13 cellular contexts compared by ENCODE assay signal in the genomic region with DNA sequence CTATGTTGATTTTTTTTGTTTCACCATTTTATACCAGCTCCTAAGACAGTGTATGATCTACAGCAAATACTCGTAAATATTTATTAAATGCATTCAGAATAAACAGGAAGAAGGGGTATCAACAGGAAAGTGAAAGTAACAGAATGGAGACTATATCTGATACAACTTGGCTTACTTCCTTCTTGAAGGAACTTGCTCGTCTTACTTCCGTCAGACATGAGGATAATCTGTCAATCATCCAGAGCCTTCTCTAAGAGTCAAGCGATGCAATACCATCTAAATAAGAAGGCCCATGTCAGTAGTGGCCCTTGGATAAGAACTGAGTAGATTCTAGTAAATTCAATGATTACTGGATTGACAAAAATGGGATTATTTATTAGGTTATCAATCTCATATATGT.
DNase-seq lines count a peak whose midpoint lies in the region; ATAC-seq and TF ChIP-seq lines count a peak whose summit lies in the region.
"Had no signal": no experiment of that assay in that cellular context is flagged by ENCODE, and none has a peak within 500 bp of the region (broad histone marks: within the 10 kb centered on the region; RNA-seq: fewer than 3 reads in every experiment).

No MANE protein-coding gene starts in this region.

- no peak for TF ChIP-seq EP300 in ovary (IDR thresholded peaks at IDR 0.05)

- H3K9me3 ChIP-seq in CD4-positive, CD25-positive, alpha-beta regulatory T cell (ENCODE audit: control insufficient read depth in 2 of 2, low read length in 2 of 2): peaks cover 0 to 4% of the 10 kb centered on the region in 2 experiments
- H3K9me3 ChIP-seq in Karpas-422 (ENCODE audit: low read length) (peaks cover 4% of the 10 kb centered on the region; the same call in 1 of the 2 replicates), mucosa of descending colon (no peaks in the 10 kb centered on the region), prostate gland (no peaks in the 10 kb centered on the region), ovary (no peaks in the 10 kb centered on the region)

- no peak for TF ChIP-seq POLR2A in prostate gland (IDR thresholded peaks at IDR 0.05)
- no peak for TF ChIP-seq POLR2A in ovary (IDR thresholded peaks at IDR 0.05)

- H3K36me3 Mint-ChIP-seq in CD4-positive, CD25-positive, alpha-beta regulatory T cell: peaks cover 24% of the 10 kb centered on the region
- H3K36me3 Mint-ChIP-seq in activated CD8-positive, alpha-beta T cell treated with anti-CD3 and anti-CD28 coated beads, Interleukin-2, amount 10 ng/mL, durations not matched to agents 7 days and 5 days (ENCODE audit: low read depth): peaks cover 47% of the 10 kb centered on the region
- peaks cover 5% of the 10 kb centered on the region for H3K36me3 Mint-ChIP-seq in mesothelial cell of epicardium

- peaks cover 22% of the 10 kb centered on the region for H3K4me1 ChIP-seq in CD4-positive, CD25-positive, alpha-beta regulatory T cell (ENCODE audit: control insufficient read depth, insufficient read depth, low read length, poor library complexity, severe bottlenecking)
- H3K4me1 ChIP-seq in Karpas-422 (ENCODE audit: low read length): peaks cover 71% of the 10 kb centered on the region
- peaks cover 12% of the 10 kb centered on the region for H3K4me1 ChIP-seq in mucosa of descending colon (ENCODE audit: low read depth)
- no peaks in the 10 kb centered on the region for H3K4me1 ChIP-seq in prostate gland (replicated peaks)
- H3K4me1 ChIP-seq in ovary (ENCODE audit: insufficient read depth): peaks cover 4% of the 10 kb centered on the region

- peak overlapping the region; percentile 11 to 77 (median 64) for H3K4me3 Mint-ChIP-seq in CD4-positive, CD25-positive, alpha-beta regulatory T cell
- peak overlapping the region; percentile 7 for H3K4me3 Mint-ChIP-seq in activated CD8-positive, alpha-beta T cell treated with anti-CD3 and anti-CD28 coated beads, Interleukin-2, amount 10 ng/mL, durations not matched to agents 7 days and 5 days
- H3K4me3 Mint-ChIP-seq in mesothelial cell of epicardium: no peak overlapping the region

- intact Hi-C loops in mucosa of descending colon (cut with DNase I, micrococcal nuclease): no loop called here
- intact Hi-C loops in prostate gland (cut with DNase I): no loop called here
- intact Hi-C loops in ovary (cut with DNase I): no loop called here

- peak overlapping the region; percentile 75 to 97 (median 85) for H3K27ac Mint-ChIP-seq in CD4-positive, CD25-positive, alpha-beta regulatory T cell
- peak overlapping the region; percentile 21 for H3K27ac Mint-ChIP-seq in activated CD8-positive, alpha-beta T cell treated with anti-CD3 and anti-CD28 coated beads, Interleukin-2, amount 10 ng/mL, durations not matched to agents 7 days and 5 days
- no peak overlapping the region for H3K27ac Mint-ChIP-seq in mesothelial cell of epicardium

- TF ChIP-seq CTCF in mucosa of descending colon (IDR thresholded peaks at IDR 0.05) (no peak), prostate gland (IDR thresholded peaks at IDR 0.05) (no peak), mesothelial cell of epicardium (IDR thresholded peaks at IDR 0.05; ENCODE audit: unreplicated experiment) (no peak), ovary (IDR thresholded peaks at IDR 0.05) (no peak)

- no peaks in the 10 kb centered on the region for H3K27me3 Mint-ChIP-seq in CD4-positive, CD25-positive, alpha-beta regulatory T cell
- H3K27me3 Mint-ChIP-seq in activated CD8-positive, alpha-beta T cell treated with anti-CD3 and anti-CD28 coated beads, Interleukin-2, amount 10 ng/mL, durations not matched to agents 7 days and 5 days (ENCODE audit: low read depth): no peaks in the 10 kb centered on the region
- no peaks in the 10 kb centered on the region for H3K27me3 Mint-ChIP-seq in mesothelial cell of epicardium (ENCODE audit: low read depth)

- peaks cover 97% of the 10 kb centered on the region for H3K79me2 ChIP-seq in Karpas-422 (ENCODE audit: low read length)

- CTCF ChIA-PET in activated CD8-positive, alpha-beta T cell treated with anti-CD3 and anti-CD28 coated beads, Interleukin-2, amount 10 ng/mL, durations not matched to agents 7 days and 5 days (lab: Charles Lee): interaction anchor here (0.8 to 2.5 kb wide), 5 partner anchors 11 to 130 kb away, joined by 3 to 9 read pairs (median 5); no protein-coding TSS in a partner anchor

- no peaks in the 10 kb centered on the region for H3K27me3 ChIP-seq in CD4-positive, CD25-positive, alpha-beta regulatory T cell (ENCODE audit: control insufficient read depth, insufficient read depth, low read length)
- H3K27me3 ChIP-seq in Karpas-422 (ENCODE audit: low read length) (no peaks in the 10 kb centered on the region), prostate gland (replicated peaks; ENCODE audit: insufficient read depth) (no peaks in the 10 kb centered on the region), ovary (no peaks in the 10 kb centered on the region)
- H3K27me3 ChIP-seq: heart left ventricle had no signal

- peak in 2 of 3 donors; percentile 36 to 65 for DNase-seq in CD4-positive, CD25-positive, alpha-beta regulatory T cell
- DNase-seq in Karpas-422: peak; percentile 54
- DNase-seq in activated CD8-positive, alpha-beta T cell treated with anti-CD3 and anti-CD28 coated beads, Interleukin-2, amount 10 ng/mL, durations not matched to agents 7 days and 5 days: no peak
- no peak for DNase-seq in mucosa of descending colon
- DNase-seq in prostate gland (ENCODE audit: low spot score): no peak
- no peak for DNase-seq in mesothelial cell of epicardium (ENCODE audit: low spot score in 2 of 2, unreplicated experiment in 2 of 2)
- no peak for DNase-seq in ovary
- DNase-seq: activated CD4-positive, alpha-beta T cell treated with anti-CD3 and anti-CD28 coated beads for 4 hours; cerebellar nuclear complex; heart left ventricle; NCI-H1417; stimulated activated CD4-positive, alpha-beta T cell treated with anti-CD3 and anti-CD28 coated beads, Interleukin-4, amount 100 ng/mL, for 4 hours had no signal

- peak overlapping the region; percentile 35 for H3K4me3 ChIP-seq in CD4-positive, CD25-positive, alpha-beta regulatory T cell (ENCODE audit: low read depth, low read length)
- H3K4me3 ChIP-seq in Karpas-422 (ENCODE audit: low read length) (no peak overlapping the region), mucosa of descending colon (no peak overlapping the region), prostate gland (no peak overlapping the region), ovary (no peak overlapping the region)
- H3K4me3 ChIP-seq: heart left ventricle had no signal

- WGBS in prostate gland: 84% methylated on average over 4 of the region's 4 CpGs
- 88 to 89% (median 89%) methylated on average over 4 of the region's 4 CpGs for WGBS in ovary, 3 donors

- peak; percentile 61 to 72 for ATAC-seq in CD4-positive, CD25-positive, alpha-beta regulatory T cell (ENCODE audit: low read depth in 2 of 2)
- peak; percentile 56 for ATAC-seq in activated CD8-positive, alpha-beta T cell treated with anti-CD3 and anti-CD28 coated beads, Interleukin-2, amount 10 ng/mL, durations not matched to agents 7 days and 5 days
- ATAC-seq in mucosa of descending colon: peak; percentile 42
- no peak for ATAC-seq in HG02763 (IDR thresholded peaks at IDR 0.05; ENCODE audit: unreplicated experiment)
- ATAC-seq: heart left ventricle had no signal

- H4K20me1 ChIP-seq in Karpas-422 (ENCODE audit: insufficient read depth, low read depth, low read length): no peaks in the 10 kb centered on the region

- peaks cover 3% of the 10 kb centered on the region for H3K36me3 ChIP-seq in CD4-positive, CD25-positive, alpha-beta regulatory T cell (ENCODE audit: control insufficient read depth, insufficient read depth, low read length)
- peaks cover 48% of the 10 kb centered on the region for H3K36me3 ChIP-seq in Karpas-422 (ENCODE audit: insufficient read depth, low read length)
- H3K36me3 ChIP-seq in mucosa of descending colon (ENCODE audit: low read depth): no peaks in the 10 kb centered on the region
- no peaks in the 10 kb centered on the region for H3K36me3 ChIP-seq in prostate gland
- no peaks in the 10 kb centered on the region for H3K36me3 ChIP-seq in ovary
- H3K36me3 ChIP-seq: heart left ventricle had no signal

- no peak overlapping the region for H3K9ac ChIP-seq in Karpas-422 (ENCODE audit: low read length)

- no peak overlapping the region for H2AFZ ChIP-seq in Karpas-422 (ENCODE audit: low read length)

- peak overlapping the region; percentile 61 for H3K27ac ChIP-seq in CD4-positive, CD25-positive, alpha-beta regulatory T cell (ENCODE audit: insufficient read depth, low read length, poor library complexity, severe bottlenecking)
- H3K27ac ChIP-seq in Karpas-422 (ENCODE audit: low read length) (peak overlapping the region; percentile 44), prostate gland (no peak overlapping the region), ovary (no peak overlapping the region)

- H3K4me1 Mint-ChIP-seq in CD4-positive, CD25-positive, alpha-beta regulatory T cell: peaks cover 33 to 64% (median 56%) of the 10 kb centered on the region in 4 donors
- peaks cover 48% of the 10 kb centered on the region for H3K4me1 Mint-ChIP-seq in activated CD8-positive, alpha-beta T cell treated with anti-CD3 and anti-CD28 coated beads, Interleukin-2, amount 10 ng/mL, durations not matched to agents 7 days and 5 days (ENCODE audit: low read depth)
- peaks cover 25% of the 10 kb centered on the region for H3K4me1 Mint-ChIP-seq in mesothelial cell of epicardium

- no peaks in the 10 kb centered on the region for H3K9me2 ChIP-seq in Karpas-422 (replicated peaks; ENCODE audit: insufficient read depth, low read length)

- POLR2A ChIA-PET in activated CD8-positive, alpha-beta T cell treated with anti-CD3 and anti-CD28 coated beads, Interleukin-2, amount 10 ng/mL, durations not matched to agents 7 days and 5 days (lab: Charles Lee): interaction anchor here (1.2 kb wide), 1 partner anchor 41 kb away, joined by 3 read pairs; no protein-coding TSS in a partner anchor

- H3K4me2 ChIP-seq in Karpas-422 (ENCODE audit: low read depth, low read length, poor library complexity, severe bottlenecking): peak overlapping the region; percentile 9

- peaks cover 0 to 7% (median 3%) of the 10 kb centered on the region in 7 donors for H3K9me3 Mint-ChIP-seq in CD4-positive, CD25-positive, alpha-beta regulatory T cell
- H3K9me3 Mint-ChIP-seq in activated CD8-positive, alpha-beta T cell treated with anti-CD3 and anti-CD28 coated beads, Interleukin-2, amount 10 ng/mL, durations not matched to agents 7 days and 5 days (ENCODE audit: insufficient read depth): peaks cover 15% of the 10 kb centered on the region
- peaks cover 10% of the 10 kb centered on the region for H3K9me3 Mint-ChIP-seq in mesothelial cell of epicardium

Comparison
In these comparisons a context has a peak if more than half of its experiments do, and no peak if none do; other contexts are left out.
1. DNase-seq: peak in CD4-positive, CD25-positive, alpha-beta regulatory T cell (2 of 3) and Karpas-422 (single experiment); none in activated CD8-positive, alpha-beta T cell treated with anti-CD3 and anti-CD28 coated beads, Interleukin-2, amount 10 ng/mL, durations not matched to agents 7 days and 5 days (single experiment), mucosa of descending colon (0 of 3), prostate gland (single experiment), mesothelial cell of epicardium (0 of 2) and ovary (0 of 5).
2. H3K27ac ChIP-seq: peak in CD4-positive, CD25-positive, alpha-beta regulatory T cell (single experiment) and Karpas-422 (single experiment); none in prostate gland (0 of 2) and ovary (0 of 2).